7 cellular contexts compared by ENCODE assay signal in the genomic region with DNA sequence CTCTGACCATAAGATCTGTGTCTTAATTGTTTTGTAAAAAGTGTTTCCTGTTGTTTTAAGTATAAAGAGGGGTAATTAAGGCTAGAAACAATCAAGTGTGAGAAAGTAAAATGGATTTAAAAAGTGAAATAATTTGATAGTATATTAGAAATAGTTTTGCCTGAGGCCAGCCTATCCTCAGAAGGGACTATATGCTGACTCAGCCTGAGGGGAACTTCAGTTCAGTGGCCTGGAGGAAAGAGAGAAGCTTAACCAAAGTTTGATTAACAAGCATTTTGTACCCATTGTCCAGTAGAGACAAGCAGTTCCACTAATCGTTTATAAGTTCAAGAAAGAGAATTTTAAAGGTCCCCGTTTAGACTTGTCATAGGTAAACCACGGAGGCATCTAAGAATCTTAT.
"Had no signal": no experiment of that assay in that cellular context is flagged by ENCODE, and none has a peak within 500 bp of the region (broad histone marks: within the 10 kb centered on the region; RNA-seq: fewer than 3 reads in every experiment).

No MANE protein-coding gene starts in this region.

- H3K27ac ChIP-seq: HL-60, KMS-11 had no signal

- H3K4me2 ChIP-seq: KMS-11 had no signal

- FAIRE-seq: HTR-8/SVneo, K562 had no signal

- H3K4me3 ChIP-seq: K562 had no signal

- DNase-seq: IMR-90, KBM-7, KG1 had no signal

- ATAC-seq: K562 had no signal

- H3K9ac ChIP-seq: KMS-11 had no signal
